ENCODE assay signal across 13 cellular contexts in genomic region chr14:72651715-72652114, GRCh38.
"Had no signal": no experiment of that assay in that cellular context is flagged by ENCODE, and none has a peak within 500 bp of the region (broad histone marks: within the 10 kb centered on the region; RNA-seq: fewer than 3 reads in every experiment).

No MANE protein-coding gene starts in this region.

- H3K4me1 ChIP-seq: foreskin keratinocyte, prostate gland, sigmoid colon had no signal

- ATAC-seq: activated CD4-positive, CD25-positive, alpha-beta regulatory T cell treated with anti-CD3 and anti-CD28 coated beads, Interleukin-2, amount 50 U/mL, for 24 hours; activated T-cell treated with anti-CD3 and anti-CD28 coated beads, Interleukin-2, amount 50 U/mL, for 72 hours; foreskin keratinocyte; naive thymus-derived CD8-positive, alpha-beta T cell had no signal

- H3K27me3 ChIP-seq: foreskin keratinocyte, heart right ventricle, sigmoid colon, upper lobe of left lung had no signal

- H3K4me3 ChIP-seq: esophagus squamous epithelium, heart right ventricle, prostate gland, sigmoid colon, upper lobe of left lung had no signal

- H3K27ac ChIP-seq: esophagus squamous epithelium, foreskin keratinocyte, heart right ventricle, prostate gland, sigmoid colon, upper lobe of left lung had no signal

- H3K9me3 ChIP-seq: esophagus squamous epithelium, heart right ventricle, prostate gland, sigmoid colon, upper lobe of left lung had no signal

- DNase-seq: activated gamma-delta T cell treated with Interleukin-2 at 50 U/mL for 16 hours; activated naive CD8-positive, alpha-beta T cell treated with anti-CD3 and anti-CD28 coated beads for 36 hours; activated T-cell treated with anti-CD3 and anti-CD28 coated beads, Interleukin-2, amount 50 U/mL, for 72 hours; esophagus squamous epithelium; foreskin keratinocyte; heart right ventricle; naive thymus-derived CD8-positive, alpha-beta T cell; sigmoid colon; stimulated activated CD4-positive, alpha-beta T cell treated with anti-CD3 and anti-CD28 coated beads, Interleukin-12 subunit alpha, Interleukin-12 subunit beta, amount 100 ng/mL, for 4 hours; stimulated activated naive CD4-positive, alpha-beta T cell treated with Interleukin-2 at 50 U/mL for 16 hours had no signal

- H3K36me3 ChIP-seq: esophagus squamous epithelium, heart right ventricle, prostate gland, sigmoid colon, upper lobe of left lung had no signal
